8 cellular contexts compared by ENCODE assay signal in the genomic region with DNA sequence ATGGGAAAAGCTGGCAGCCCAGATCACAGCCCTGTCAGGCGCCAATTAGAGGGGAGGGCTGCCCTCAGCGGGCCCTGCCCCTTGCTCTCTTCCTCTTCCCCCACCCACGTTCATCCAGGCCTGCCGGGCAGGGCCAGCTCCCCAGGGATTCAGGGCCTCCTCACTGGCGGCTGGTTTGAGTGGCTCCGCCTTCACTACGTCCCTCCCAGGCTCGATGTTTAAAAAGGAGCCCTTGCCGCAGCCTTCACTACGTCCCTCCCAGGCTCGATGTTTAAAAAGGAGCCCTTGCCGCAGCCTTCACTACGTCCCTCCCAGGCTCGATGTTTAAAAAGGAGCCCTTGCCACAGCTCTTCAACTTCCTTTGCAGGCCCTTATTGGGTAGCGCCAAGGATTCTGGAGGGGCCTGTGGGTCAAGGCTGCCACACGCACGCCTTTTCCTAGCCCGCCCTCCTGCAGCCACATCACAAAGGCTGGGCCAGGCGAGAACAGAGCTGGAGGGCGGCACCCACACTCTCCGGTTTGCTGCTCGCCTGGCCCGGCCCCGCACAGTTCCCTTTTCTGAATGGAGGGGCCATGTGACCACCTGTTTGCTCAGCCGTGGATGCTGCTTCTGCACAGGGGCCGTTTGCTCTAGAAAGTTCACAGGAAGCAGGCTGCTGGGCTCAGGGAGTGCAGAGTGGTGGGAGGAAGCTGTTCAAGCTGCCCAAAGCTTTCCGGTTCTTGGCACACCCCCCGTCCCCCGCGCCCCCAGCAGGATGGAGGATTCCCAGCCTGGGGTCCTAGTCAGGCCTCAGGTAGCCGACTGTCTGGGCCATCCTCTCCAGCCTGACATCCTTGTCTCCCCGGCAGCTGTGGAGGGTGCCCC. TPM values are rescaled to one million over a fixed set of nuclear protein-coding genes. Genes with fewer than 3 reads are reported as not detected.
DNase-seq lines count a peak whose midpoint lies in the region; ATAC-seq and TF ChIP-seq lines count a peak whose summit lies in the region.

No MANE protein-coding gene starts in this region.

- H3K4me2 ChIP-seq in osteoblast (ENCODE audit: insufficient read depth, low read length) = peak overlapping the region; percentile 93

- 5% methylated on average over 32 of the region's 32 CpGs for WGBS in urinary bladder

- DNase-seq in C1 segment of cervical spinal cord (lab: John Stamatoyannopoulos, UW) (peak in 11 of 14 donors; percentile 11 to 73 (median 48)), OCI-M1 (lab: John Stamatoyannopoulos, UW) (peak; percentile 87), germinal center (ENCODE audit: low spot score) (peak; percentile 91), osteoblast (ENCODE audit: insufficient read length, low spot score, missing footprints) (peak; percentile 97)
- peak; percentile 66 for DNase-seq in activated effector memory CD4-positive, alpha-beta T cell treated with Interleukin-2 at 50 U/mL for 16 hours

- H3K36me3 ChIP-seq in osteoblast (ENCODE audit: insufficient read depth, low read length) = peaks cover 37% of the 10 kb centered on the region
- no peaks in the 10 kb centered on the region for H3K36me3 ChIP-seq in urinary bladder (ENCODE audit: insufficient read depth)

- H3K27ac ChIP-seq in osteoblast (ENCODE audit: low read depth, low read length) = peak overlapping the region; percentile 86
- H3K27ac ChIP-seq in urinary bladder (ENCODE audit: low read depth) = peak overlapping the region; percentile 83

- H3K9me3 ChIP-seq in osteoblast (ENCODE audit: low read depth, low read length) = no peaks in the 10 kb centered on the region

- no peaks in the 10 kb centered on the region for H3K27me3 ChIP-seq in osteoblast (ENCODE audit: insufficient read depth, low read length)

- H3K4me3 ChIP-seq in osteoblast (ENCODE audit: insufficient read depth, low read length) (peak overlapping the region; percentile 78), urinary bladder (ENCODE audit: low read depth, low read length) (peak overlapping the region; percentile 5)

- H4K20me1 ChIP-seq in osteoblast (ENCODE audit: insufficient read depth, low read length) = peaks cover 41% of the 10 kb centered on the region

- peak overlapping the region; percentile 45 for H2AFZ ChIP-seq in osteoblast (ENCODE audit: low read length)

- peaks cover 56% of the 10 kb centered on the region for H3K79me2 ChIP-seq in osteoblast (ENCODE audit: insufficient read depth, low read length)

- no peak for TF ChIP-seq CTCF in osteoblast (IDR thresholded peaks at IDR 0.05; ENCODE audit: extremely low read depth, low read depth, low read length)

- H3K4me1 ChIP-seq in osteoblast (ENCODE audit: insufficient read depth, low read length) (peaks cover 21% of the 10 kb centered on the region), urinary bladder (ENCODE audit: insufficient read depth) (no peaks in the 10 kb centered on the region)

- ATAC-seq in GM19328 (IDR thresholded peaks at IDR 0.05; ENCODE audit: unreplicated experiment) (peak; percentile 72), HG03439 (IDR thresholded peaks at IDR 0.05; ENCODE audit: unreplicated experiment) (peak; percentile 42)

RNA-seq across cellular contexts. Expression of a gene that starts 1.6 kb away (rescaled TPM):
- total RNA-seq in osteoblast = 5.6 and 6.5 TPM in 2 replicates
- total RNA-seq in urinary bladder = 8.9 TPM
- polyA plus RNA-seq in urinary bladder = 3.2 TPM

RNA-seq across cellular contexts. Expression of a gene that starts 16.1 kb away (rescaled TPM):
- total RNA-seq in osteoblast = 34.4 and 37.1 TPM in 2 replicates
- 32.0 TPM for total RNA-seq in urinary bladder
- 21.4 TPM for polyA plus RNA-seq in urinary bladder

RNA-seq across cellular contexts. Expression of a gene that starts 27.8 kb away (rescaled TPM):
- total RNA-seq in osteoblast (44.8 and 46.3 TPM in 2 replicates), urinary bladder (50.1 TPM)
- polyA plus RNA-seq in urinary bladder = 44.1 TPM

RNA-seq across cellular contexts. Expression of a gene that starts 52.7 kb away (rescaled TPM):
- total RNA-seq in osteoblast = not detected in 2 replicates
- 0.26 TPM for total RNA-seq in urinary bladder
- not detected for polyA plus RNA-seq in urinary bladder

Comparison
In these comparisons a context has a peak if more than half of its experiments do, and no peak if none do; other contexts are left out.
1. Peak in every context shown above with its lines: DNase-seq, ATAC-seq, H3K4me3 ChIP-seq and H3K27ac ChIP-seq.